ENCODE assay signal across 12 cellular contexts in genomic region chr6:130396722-130397121, GRCh38. TPM values are rescaled to one million over a fixed set of nuclear protein-coding genes. Genes with fewer than 3 reads are reported as not detected.
A peak's percentile ranks its signal among the peaks of the same experiment; 100 is the strongest.
DNase-seq lines count a peak whose midpoint lies in the region; ATAC-seq and TF ChIP-seq lines count a peak whose summit lies in the region.
"Had no signal": no experiment of that assay in that cellular context is flagged by ENCODE, and none has a peak within 500 bp of the region (broad histone marks: within the 10 kb centered on the region; RNA-seq: fewer than 3 reads in every experiment).

No MANE protein-coding gene starts in this region.

- H3K4me1 Mint-ChIP-seq in CD8-positive, alpha-beta T cell (ENCODE audit: low read depth), result peaks cover 13% of the 10 kb centered on the region
- H3K4me1 Mint-ChIP-seq in activated T-helper 17 cell treated with anti-CD3 and anti-CD28 coated beads, Interleukin-2, amount 50 U/mL, for 72 hours, result peaks cover 10% of the 10 kb centered on the region
- H3K4me1 Mint-ChIP-seq in memory B cell, result peaks cover 2% of the 10 kb centered on the region

- CTCF ChIA-PET in CD8-positive, alpha-beta T cell (lab: Charles Lee), result interaction anchor here (1.5 kb wide), 1 partner anchor 15 kb away, joined by 5 read pairs; no protein-coding TSS in a partner anchor

- H3K27ac ChIP-seq in CD8-positive, alpha-beta T cell (ENCODE audit: low read depth, low read length), result no peak overlapping the region

- peak overlapping the region; percentile 68 for H3K4me3 Mint-ChIP-seq in CD8-positive, alpha-beta T cell
- H3K4me3 Mint-ChIP-seq in activated T-helper 17 cell treated with anti-CD3 and anti-CD28 coated beads, Interleukin-2, amount 50 U/mL, for 72 hours, result peak overlapping the region; percentile 64
- H3K4me3 Mint-ChIP-seq in memory B cell, result peak overlapping the region; percentile 41

- POLR2A ChIA-PET in CD8-positive, alpha-beta T cell (lab: Charles Lee), result no interaction called here

- H3K4me3 ChIP-seq in CD8-positive, alpha-beta T cell (ENCODE audit: low read depth, low read length), result no peak overlapping the region

- DNase-seq in CD8-positive, alpha-beta T cell, result no peak
- DNase-seq in HCEC 1CT (peak; percentile 16), memory B cell (ENCODE audit: low spot score in 2 of 2) (no peak), left colon (no peak), DMS 273 (lab: John Stamatoyannopoulos, UW; ENCODE audit: unreplicated experiment) (no peak)
- no peak for DNase-seq in activated effector memory CD4-positive, alpha-beta T cell treated with anti-CD3 and anti-CD28 coated beads, Interleukin-2, amount 50 U/mL, for 16 hours
- DNase-seq: NCI-H1694 treated with DMSO at 0.1 percent for 48 hours, T-helper 9 cell had no signal

- H3K27ac Mint-ChIP-seq in CD8-positive, alpha-beta T cell, result no peak overlapping the region
- H3K27ac Mint-ChIP-seq in activated T-helper 17 cell treated with anti-CD3 and anti-CD28 coated beads, Interleukin-2, amount 50 U/mL, for 72 hours, result peak overlapping the region; percentile 63
- H3K27ac Mint-ChIP-seq in memory B cell, result no peak overlapping the region
- H3K27ac Mint-ChIP-seq: activated T-helper 2 cell treated with anti-CD3 and anti-CD28 coated beads, Interferon-gamma antibody, Interleukin-2, Interleukin-4, amounts not matched to agents 10 μg/mL and 5 μg/mL and 100 μg/mL, durations not matched to agents 14 hours and 24 hours and 36 hours had no signal

- no peaks in the 10 kb centered on the region for H3K36me3 Mint-ChIP-seq in CD8-positive, alpha-beta T cell
- H3K36me3 Mint-ChIP-seq in activated T-helper 17 cell treated with anti-CD3 and anti-CD28 coated beads, Interleukin-2, amount 50 U/mL, for 72 hours (ENCODE audit: low read depth), result no peaks in the 10 kb centered on the region
- H3K36me3 Mint-ChIP-seq in memory B cell, result peaks cover 2% of the 10 kb centered on the region

- TF ChIP-seq CTCF in CD8-positive, alpha-beta T cell (IDR thresholded peaks at IDR 0.05), result no peak

- no peaks in the 10 kb centered on the region for H3K9me3 ChIP-seq in CD8-positive, alpha-beta T cell (ENCODE audit: low read length)

- H3K4me1 ChIP-seq in CD8-positive, alpha-beta T cell (ENCODE audit: insufficient read depth, low read length), result peaks cover 5% of the 10 kb centered on the region

- peak; percentile 31 for ATAC-seq in CD8-positive, alpha-beta T cell
- ATAC-seq in activated T-helper 17 cell treated with anti-CD3 and anti-CD28 coated beads, Interleukin-2, amount 50 U/mL, for 72 hours (replicated peaks), result peak; percentile 38
- ATAC-seq in memory B cell (ENCODE audit: low read depth), result no peak
- ATAC-seq in left colon, result no peak
- ATAC-seq in HG02588 (IDR thresholded peaks at IDR 0.05; ENCODE audit: unreplicated experiment), result no peak

- no peaks in the 10 kb centered on the region for H3K27me3 ChIP-seq in CD8-positive, alpha-beta T cell (ENCODE audit: insufficient read depth, low read length)
- H3K27me3 ChIP-seq: tibial nerve had no signal

- peaks cover 4% of the 10 kb centered on the region for H3K9me3 Mint-ChIP-seq in CD8-positive, alpha-beta T cell
- peaks cover 3% of the 10 kb centered on the region for H3K9me3 Mint-ChIP-seq in activated T-helper 17 cell treated with anti-CD3 and anti-CD28 coated beads, Interleukin-2, amount 50 U/mL, for 72 hours
- H3K9me3 Mint-ChIP-seq in memory B cell, result peaks cover 11% of the 10 kb centered on the region

- no peaks in the 10 kb centered on the region for H3K36me3 ChIP-seq in CD8-positive, alpha-beta T cell (ENCODE audit: insufficient read depth, low read length)
- H3K36me3 ChIP-seq: tibial nerve had no signal

- intact Hi-C loops in CD8-positive, alpha-beta T cell (cut with DNase I, micrococcal nuclease), result no loop called here
- intact Hi-C loops in left colon (cut with DNase I, micrococcal nuclease), result no loop called here

- H3K27me3 Mint-ChIP-seq in CD8-positive, alpha-beta T cell (ENCODE audit: low read depth), result no peaks in the 10 kb centered on the region
- no peaks in the 10 kb centered on the region for H3K27me3 Mint-ChIP-seq in activated T-helper 17 cell treated with anti-CD3 and anti-CD28 coated beads, Interleukin-2, amount 50 U/mL, for 72 hours
- H3K27me3 Mint-ChIP-seq in memory B cell, result no peaks in the 10 kb centered on the region

RNA-seq across cellular contexts. Expression of gene TMEM200A, which starts 30.9 kb away (rescaled TPM):
- under 1 TPM; 0.22 to 0.27 TPM for total RNA-seq in CD8-positive, alpha-beta T cell
- total RNA-seq in activated T-helper 17 cell treated with anti-CD3 and anti-CD28 coated beads, Interleukin-2, amount 50 U/mL, for 72 hours, result 1 to 10 TPM; 2.2 to 4.9 TPM
- total RNA-seq in left colon, result 10 to 100 TPM; 24.6 to 26.9 TPM

Comparison
In these comparisons a context has a peak if more than half of its experiments do, and no peak if none do; other contexts are left out.
1. ATAC-seq: peak in CD8-positive, alpha-beta T cell (single experiment) and activated T-helper 17 cell treated with anti-CD3 and anti-CD28 coated beads, Interleukin-2, amount 50 U/mL, for 72 hours (single experiment); none in memory B cell (single experiment), left colon (single experiment) and HG02588 (single experiment).
2. RNA of gene TMEM200A, which starts 30.9 kb away (total RNA-seq): 24.6 to 26.9 TPM in left colon; 2.2 to 4.9 TPM in activated T-helper 17 cell treated with anti-CD3 and anti-CD28 coated beads, Interleukin-2, amount 50 U/mL, for 72 hours and 0.22 to 0.27 TPM in CD8-positive, alpha-beta T cell; every median in the first group is over 4 times any median in the second.
3. Peak in every context shown above with its lines, with median percentiles within 50 percentile points of each other: H3K4me3 Mint-ChIP-seq.